Comparison of ENCODE assay signal across 8 cellular contexts in the genomic region with DNA sequence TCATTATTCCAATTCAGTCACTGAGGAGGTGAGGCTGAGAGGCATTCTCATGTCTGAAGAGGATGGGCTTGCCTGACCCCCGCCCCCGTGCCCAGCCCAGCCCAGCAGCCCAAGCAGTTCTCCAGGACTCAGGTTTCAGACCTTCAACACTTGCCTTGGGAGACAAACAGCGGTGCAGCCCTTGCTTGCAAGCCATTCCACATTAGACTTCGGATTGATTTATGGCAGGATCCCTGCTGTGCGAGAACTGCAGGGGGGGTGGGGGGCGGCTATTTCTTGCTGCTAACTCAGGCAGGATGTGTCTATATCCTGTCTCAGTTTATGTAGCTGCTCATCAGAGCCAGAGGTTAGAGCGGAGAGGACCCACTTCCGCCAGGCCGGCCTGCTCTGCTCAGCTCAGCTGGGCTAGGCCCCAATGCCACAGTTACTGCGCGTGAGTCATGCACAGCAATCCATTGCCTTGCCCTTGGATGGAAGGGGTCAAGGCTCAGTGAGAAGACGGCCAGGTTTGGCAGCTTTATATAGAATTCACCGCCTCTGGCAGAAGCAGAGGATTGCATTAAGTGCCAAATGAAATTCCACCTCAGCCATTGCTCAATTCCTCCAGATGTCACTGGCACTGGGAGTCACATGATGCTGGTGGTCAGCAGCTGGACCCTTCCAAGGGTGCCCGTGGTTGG. TPM values are rescaled to one million over a fixed set of nuclear protein-coding genes. Genes with fewer than 3 reads are reported as not detected.
DNase-seq lines count a peak whose midpoint lies in the region; ATAC-seq and TF ChIP-seq lines count a peak whose summit lies in the region.

No MANE protein-coding gene starts in this region.

- in situ Hi-C loops in astrocyte of the cerebellum (cut with HindIII; ENCODE audit: low sequenced_read_pairs) = no loop called here

- H3F3A ChIP-seq in smooth muscle cell (ENCODE audit: low read depth) = peaks cover 20% of the 10 kb centered on the region

- peak overlapping the region; percentile 89 for H3K27ac ChIP-seq in smooth muscle cell (ENCODE audit: low read depth)

- H3K4me2 ChIP-seq in smooth muscle cell = peak overlapping the region; percentile 84

- H3K9me3 ChIP-seq in iPS-18c (ENCODE audit: control insufficient read depth, insufficient read depth, low read length) (no peaks in the 10 kb centered on the region), smooth muscle cell (replicated peaks; ENCODE audit: low read depth) (no peaks in the 10 kb centered on the region)

- ATAC-seq in GM19397 (IDR thresholded peaks at IDR 0.05; ENCODE audit: unreplicated experiment) (peak; percentile 64), HG03457 (IDR thresholded peaks at IDR 0.05; ENCODE audit: unreplicated experiment) (peak; percentile 72)

- H4K20me1 ChIP-seq in smooth muscle cell (ENCODE audit: low read depth) = peaks cover 23% of the 10 kb centered on the region

- WGBS in smooth muscle cell (ENCODE audit: low lambda C conversion rate) = 6% methylated on average over 14 of the region's 14 CpGs

- peak; percentile 89 for DNase-seq in AML-193 (lab: John Stamatoyannopoulos, UW)
- peak; percentile 29 to 94 (median 53) for DNase-seq in T-helper 1 cell
- peak; percentile 93 for DNase-seq in astrocyte of the cerebellum (ENCODE audit: low read depth)
- DNase-seq in smooth muscle cell (lab: John Stamatoyannopoulos, UW; ENCODE audit: unreplicated experiment) = peak; percentile 52
- no peak for DNase-seq in NCI-H1105 (lab: John Stamatoyannopoulos, UW)

- H2AFZ ChIP-seq in smooth muscle cell (ENCODE audit: low read depth) = peak overlapping the region; percentile 49

- H3K36me3 ChIP-seq in smooth muscle cell (ENCODE audit: low read depth) = no peaks in the 10 kb centered on the region

- H3K27me3 ChIP-seq in smooth muscle cell (ENCODE audit: low read depth) = no peaks in the 10 kb centered on the region

- peak overlapping the region; percentile 75 for H3K9ac ChIP-seq in smooth muscle cell (ENCODE audit: low read depth)

- no peak for TF ChIP-seq CTCF in astrocyte of the cerebellum (IDR thresholded peaks at IDR 0.05; ENCODE audit: low read depth, low read length, missing control alignments)
- TF ChIP-seq CTCF in smooth muscle cell (IDR thresholded peaks at IDR 0.05; ENCODE audit: borderline replicate concordance, insufficient read depth, poor library complexity, severe bottlenecking) = no peak

- H3K79me2 ChIP-seq in smooth muscle cell (ENCODE audit: low read depth) = peaks cover 14% of the 10 kb centered on the region

- peak overlapping the region; percentile 68 for H3K4me3 ChIP-seq in astrocyte of the cerebellum (ENCODE audit: low read depth, low read length)
- H3K4me3 ChIP-seq in iPS-18c (ENCODE audit: insufficient read depth, low read depth, low read length) = 0 out of 2 replicates have a peak overlapping the region, but pooled peaks have one; percentile 24
- peak overlapping the region; percentile 69 for H3K4me3 ChIP-seq in smooth muscle cell

- peaks cover 32% of the 10 kb centered on the region for H3K4me1 ChIP-seq in smooth muscle cell (ENCODE audit: low read depth)

RNA-seq across cellular contexts. Expression of gene GYPC, which starts 1.8 kb away (rescaled TPM):
- total RNA-seq in smooth muscle cell = 25.5 and 25.7 TPM in 2 replicates
- polyA plus RNA-seq in smooth muscle cell = 61.8 and 62.3 TPM in 2 replicates
